In genomic region chr20:62888910-62889309, GRCh38 we compare ENCODE assay signal across 37 cellular contexts.
"Had no signal": no experiment of that assay in that cellular context is flagged by ENCODE, and none has a peak within 500 bp of the region (broad histone marks: within the 10 kb centered on the region; RNA-seq: fewer than 3 reads in every experiment).

No MANE protein-coding gene starts in this region.

- H3K4me3 ChIP-seq: adrenal gland, body of pancreas, breast epithelium, Peyer's patch had no signal

- DNase-seq: activated CD4-positive, alpha-beta memory T cell treated with anti-CD3 and anti-CD28 coated beads, Interleukin-2, amount 10 ng/mL, durations not matched to agents 7 days and 5 days; activated CD4-positive, alpha-beta T cell treated with anti-CD3 and anti-CD28 coated beads for 1 hour; activated CD4-positive, alpha-beta T cell treated with anti-CD3 and anti-CD28 coated beads for 48 hours; activated CD4-positive, CD25-positive, alpha-beta regulatory T cell; activated CD8-positive, alpha-beta memory T cell treated with anti-CD3 and anti-CD28 coated beads for 24 hours; activated CD8-positive, alpha-beta memory T cell treated with anti-CD3 and anti-CD28 coated beads, Interleukin-2, amount 10 ng/mL, durations not matched to agents 7 days and 5 days; activated CD8-positive, alpha-beta memory T cell treated with anti-CD3 and anti-CD28 coated beads, Interleukin-2, amount 50 U/mL, for 48 hours; activated gamma-delta T cell; activated naive CD4-positive, alpha-beta T cell treated with Interleukin-2 at 50 U/mL for 16 hours; activated T-cell treated with anti-CD3 and anti-CD28 coated beads, Interleukin-2, amount 50 U/mL, for 72 hours; adrenal gland; body of pancreas; caudate nucleus; cerebellar nuclear complex; NCI-H1092 treated with DMSO at 0.1 percent for 48 hours; NCI-H1417; NCI-H146; NCI-H187; NCI-H2081; NCI-H2171 treated with DMSO at 0.1 percent for 48 hours; NCI-H2227 treated with DMSO at 0.1 percent for 48 hours; NCI-H446; NCI-H510A treated with DMSO at 0.1 percent for 48 hours; NCI-H526 treated with DMSO at 0.1 percent for 48 hours; NCI-H774; PC-3; Peyer's patch; RPMI8226; SW 1271; T-helper 1 cell; T-helper 2 cell; T-helper 9 cell; WERI-Rb-1 had no signal

- H3K36me3 ChIP-seq: breast epithelium had no signal

- ATAC-seq: activated CD8-positive, alpha-beta memory T cell treated with anti-CD3 and anti-CD28 coated beads, Interleukin-2, amount 10 ng/mL, durations not matched to agents 7 days and 5 days; activated naive CD4-positive, alpha-beta T cell treated with anti-CD3 and anti-CD28 coated beads, Interleukin-2, amount 50 U/mL, for 72 hours; activated T-cell treated with anti-CD3 and anti-CD28 coated beads, Interleukin-2, amount 50 U/mL, for 72 hours; activated T-helper 17 cell treated with anti-CD3 and anti-CD28 coated beads, Interleukin-2, amount 50 U/mL, for 72 hours; body of pancreas; PC-3; Right ventricle myocardium inferior had no signal

- H3K9me3 ChIP-seq: adrenal gland, body of pancreas, breast epithelium, Peyer's patch had no signal

- H3K27me3 ChIP-seq: adrenal gland, body of pancreas, breast epithelium, Peyer's patch had no signal

- H3K4me1 ChIP-seq: breast epithelium, Peyer's patch had no signal

- H3K27ac ChIP-seq: body of pancreas, breast epithelium, Peyer's patch, WERI-Rb-1 had no signal
